25 cellular contexts compared by ENCODE assay signal in the genomic region with DNA sequence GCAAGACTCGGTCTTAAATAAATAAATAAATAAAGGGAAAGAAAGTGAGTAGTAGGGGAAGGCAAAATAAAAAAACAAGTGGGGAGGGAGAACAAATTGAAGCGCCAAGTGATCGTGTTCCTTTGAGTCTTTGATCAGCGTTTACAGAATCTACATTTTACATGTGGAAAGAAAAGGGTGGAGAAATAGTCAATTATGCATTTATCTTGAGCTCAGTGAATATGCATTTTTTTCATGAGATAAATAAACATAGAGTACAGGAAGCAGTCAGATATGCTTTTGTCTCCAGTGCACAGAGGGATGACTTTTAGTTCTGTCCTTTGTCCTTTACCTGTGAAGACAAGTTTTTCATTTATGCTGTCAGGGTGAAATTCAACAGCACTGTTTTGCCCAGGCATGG. TPM values are rescaled to one million over a fixed set of nuclear protein-coding genes. Genes with fewer than 3 reads are reported as not detected.
A peak's percentile ranks its signal among the peaks of the same experiment; 100 is the strongest.
DNase-seq lines count a peak whose midpoint lies in the region; ATAC-seq, FAIRE-seq and TF ChIP-seq lines count a peak whose summit lies in the region.
"Had no signal": no experiment of that assay in that cellular context is flagged by ENCODE, and none has a peak within 500 bp of the region (broad histone marks: within the 10 kb centered on the region; RNA-seq: fewer than 3 reads in every experiment).

No MANE protein-coding gene starts in this region.

- peak overlapping the region; percentile 58 for H3K4me2 ChIP-seq in HepG2 (ENCODE audit: low read depth, low read length)
- no peak overlapping the region for H3K4me2 ChIP-seq in parathyroid adenoma (ENCODE audit: low read length)
- H3K4me2 ChIP-seq: A549 had no signal

- H3K9me3 ChIP-seq in HepG2 (ENCODE audit: low read length) (no peaks in the 10 kb centered on the region), right lobe of liver (no peaks in the 10 kb centered on the region), parathyroid adenoma (ENCODE audit: control insufficient read depth, low read length) (no peaks in the 10 kb centered on the region), vagina (no peaks in the 10 kb centered on the region)
- H3K9me3 ChIP-seq: A549, BE2C, HAP-1 had no signal

- no peaks in the 10 kb centered on the region for H4K20me1 ChIP-seq in HepG2 (ENCODE audit: insufficient read depth, low read length)

- H3K27ac ChIP-seq in HepG2 (ENCODE audit: extremely low read length, insufficient read depth, low read length) (no peak overlapping the region), right lobe of liver (no peak overlapping the region), parathyroid adenoma (no peak overlapping the region), vagina (no peak overlapping the region)
- H3K27ac ChIP-seq: A549 had no signal

- in situ Hi-C loops in HepG2 (cut with HindIII; ENCODE audit: extremely low pct_ligation_motif_present, low pct_unique_long_range_greater_than_20kb), result no loop called here

- no peak for TF ChIP-seq RAD21 in HepG2 (CRISPR knock-in tag; IDR thresholded peaks at IDR 0.05)

- BruUV-seq in HepG2 (replicated peaks; lab: Mats Ljungman, UMichigan), result no TSS peak

- 12% methylated on average over 4 of the region's 4 CpGs for whole genome bisulfite sequencing in HepG2 (ENCODE audit: low lambda C conversion rate)
- WGBS in right lobe of liver (ENCODE audit: insufficient coverage, low coverage, low lambda C conversion rate, missing lambda C conversion rate), result 100% methylated on average over 4 of the region's 4 CpGs

- intact Hi-C loops in HepG2 (cut with micrococcal nuclease; ENCODE audit: unreplicated experiment), result no loop called here
- intact Hi-C loops in right lobe of liver (cut with DNase I), result no loop called here
- intact Hi-C loops in vagina (cut with DNase I), result no loop called here

- no peaks in the 10 kb centered on the region for H3K36me3 ChIP-seq in HepG2 (replicated peaks in 1 of 2; ENCODE audit: control insufficient read depth in 1 of 2, insufficient read depth in 2 of 2, low read length in 2 of 2)
- no peaks in the 10 kb centered on the region for H3K36me3 ChIP-seq in right lobe of liver
- no peaks in the 10 kb centered on the region for H3K36me3 ChIP-seq in bronchial epithelial cell (ENCODE audit: control insufficient read depth, insufficient read depth, low read length)
- no peaks in the 10 kb centered on the region for H3K36me3 ChIP-seq in parathyroid adenoma (ENCODE audit: control insufficient read depth, insufficient read depth, low read length)
- H3K36me3 ChIP-seq in vagina, result no peaks in the 10 kb centered on the region
- H3K36me3 ChIP-seq: BE2C, HAP-1 had no signal

- H3K79me2 ChIP-seq in HepG2 (ENCODE audit: insufficient read depth, low read length) (no peaks in the 10 kb centered on the region), parathyroid adenoma (no peaks in the 10 kb centered on the region)

- H3K9ac ChIP-seq in HepG2 (ENCODE audit: insufficient read depth, low read depth, low read length) (no peak overlapping the region), parathyroid adenoma (no peak overlapping the region)

- H3K4me3 ChIP-seq in HepG2 (replicated peaks in 1 of 3; ENCODE audit: insufficient read depth in 1 of 3, low read depth in 2 of 3, low read length in 3 of 3) (no peak overlapping the region; a peak in 1 of 6 replicates), right lobe of liver (no peak overlapping the region), bronchial epithelial cell (ENCODE audit: low read depth, low read length) (no peak overlapping the region), parathyroid adenoma (ENCODE audit: low read depth, low read length) (no peak overlapping the region), vagina (no peak overlapping the region)
- H3K4me3 ChIP-seq: A549, HAP-1 had no signal

- no peak for TF ChIP-seq POLR2A in HepG2 (IDR thresholded peaks at IDR 0.05; ENCODE audit: insufficient read depth in 1 of 2, low read depth in 2 of 2, low read length in 2 of 2)
- no peak for TF ChIP-seq POLR2A in right lobe of liver (IDR thresholded peaks at IDR 0.05)
- TF ChIP-seq POLR2A in vagina (IDR thresholded peaks at IDR 0.05), result no peak

- DNase-seq in HepG2 (ENCODE audit: low spot score), result no peak
- DNase-seq in right lobe of liver, result no peak
- peak; percentile 45 for DNase-seq in OCI-M1 (lab: John Stamatoyannopoulos, UW)
- peak; percentile 13 for DNase-seq in bronchial epithelial cell (ENCODE audit: low read depth)
- no peak for DNase-seq in RKO (ENCODE audit: low spot score)
- DNase-seq in NCI-H510A treated with DMSO at 0.1 percent for 48 hours (lab: John Stamatoyannopoulos, UW), result no peak
- DNase-seq in vagina (ENCODE audit: extremely low spot score in 2 of 2), result no peak
- DNase-seq: 8988T; ACHN; AML-193; BE2C; Calu3; CD4-positive, alpha-beta T cell; CD8-positive, alpha-beta memory T cell; DMS53; DMS79 treated with DMSO at 0.1 percent for 48 hours; GF-D8; GOT3; HFFc6 had no signal

- TF ChIP-seq CTCF in HepG2 (CRISPR knock-in tag; IDR thresholded peaks at IDR 0.05), result no peak
- TF ChIP-seq CTCF in right lobe of liver (IDR thresholded peaks at IDR 0.05), result no peak
- TF ChIP-seq CTCF in bronchial epithelial cell (IDR thresholded peaks at IDR 0.05; ENCODE audit: insufficient read depth, low read length, severe bottlenecking), result no peak
- no peak for TF ChIP-seq CTCF in parathyroid adenoma (IDR thresholded peaks at IDR 0.05)
- no peak for TF ChIP-seq CTCF in vagina (IDR thresholded peaks at IDR 0.05)

- no peak for ATAC-seq in HepG2
- no peak for ATAC-seq in right lobe of liver
- ATAC-seq: A549 had no signal

- POLR2A ChIA-PET in HepG2 (lab: Yijun Ruan, JAX), result no interaction called here

- no peak for TF ChIP-seq EP300 in HepG2 (IDR thresholded peaks at IDR 0.05; ENCODE audit: low read depth in 2 of 2, low read length in 2 of 2)
- TF ChIP-seq EP300 in HepG2 (CRISPR knock-in tag; IDR thresholded peaks at IDR 0.05; ENCODE audit: borderline replicate concordance), result no peak

- FAIRE-seq in HepG2 (lab: Jason Lieb, UNC), result no peak
- FAIRE-seq in bronchial epithelial cell (lab: Jason Lieb, UNC), result no peak
- FAIRE-seq: A549, GM12891, GM18507, H54 had no signal

- H3K4me1 ChIP-seq in HepG2 (ENCODE audit: insufficient read depth, low read length) (peaks cover 37% of the 10 kb centered on the region), right lobe of liver (no peaks in the 10 kb centered on the region), parathyroid adenoma (no peaks in the 10 kb centered on the region), vagina (no peaks in the 10 kb centered on the region)
- H3K4me1 ChIP-seq: BE2C had no signal

- CTCF ChIA-PET in HepG2 (lab: Yijun Ruan, JAX; ENCODE audit: low intra/inter-chr PET ratio, low total read pairs), result no interaction called here

- H3K27me3 ChIP-seq in HepG2 (ENCODE audit: control insufficient read depth in 1 of 2, insufficient read depth in 2 of 2, low read length in 2 of 2) (no peaks in the 10 kb centered on the region; a peak in 1 of 5 replicates), right lobe of liver (no peaks in the 10 kb centered on the region), bronchial epithelial cell (ENCODE audit: control insufficient read depth, insufficient read depth, low read length) (no peaks in the 10 kb centered on the region), parathyroid adenoma (ENCODE audit: control insufficient read depth, insufficient read depth, low read length) (no peaks in the 10 kb centered on the region), vagina (no peaks in the 10 kb centered on the region)
- H3K27me3 ChIP-seq: BE2C had no signal

- H2AFZ ChIP-seq in HepG2 (ENCODE audit: low read length), result no peak overlapping the region
- peak overlapping the region; percentile 28 for H2AFZ ChIP-seq in parathyroid adenoma

TF ChIP-seq in HepG2, 621 proteins besides CTCF, POLR2A, EP300 and RAD21 (continues in another document):
- TF ChIP-seq ARNT2 (CRISPR knock-in tag; IDR thresholded peaks at IDR 0.05; ENCODE audit: low read depth), result no peak
- peak; percentile 9; the same call in 1 of the 2 replicates for TF ChIP-seq ETV5 (CRISPR knock-in tag; IDR thresholded peaks at IDR 0.05; ENCODE audit: borderline replicate concordance)
- TF ChIP-seq HOXA7 (CRISPR knock-in tag; IDR thresholded peaks at IDR 0.05), result no peak
- peak; percentile 81 for TF ChIP-seq ZNF232 (CRISPR knock-in tag; IDR thresholded peaks at IDR 0.05; ENCODE audit: borderline replicate concordance)
- TF ChIP-seq MIER2 (CRISPR knock-in tag; IDR thresholded peaks at IDR 0.05), result no peak

RNA-seq across cellular contexts. Expression of a gene that starts 6.1 kb away (rescaled TPM):
- total RNA-seq in HepG2 (2016; rRNA removed; fragmentation: Illumina TruSeq; extraction: Trizol) (8.8 and 18.8 TPM in 2 replicates), right lobe of liver (10 to 100 TPM; 49.1 to 87.2 (median 67.7) TPM), bronchial epithelial cell (22.7 and 24.0 TPM in 2 replicates), vagina (34.6 TPM)
- 11.7 and 12.8 TPM in 2 replicates for total RNA-seq in HepG2 (2016; cell fraction: cytosol; rRNA removed; fragmentation: Illumina TruSeq; extraction: Trizol; ENCODE audit: low read depth)
- 7.4 and 20.2 TPM in 2 replicates for total RNA-seq in HepG2 (2016; cell fraction: insoluble cytoplasmic fraction; rRNA removed; fragmentation: Illumina TruSeq; extraction: Trizol)
- 9.2 and 10.8 TPM in 2 replicates for total RNA-seq in HepG2 (2016; cell fraction: membrane; rRNA removed; fragmentation: Illumina TruSeq; extraction: Trizol)
- total RNA-seq in HepG2 (2016; cell fraction: nucleus; rRNA removed; fragmentation: Illumina TruSeq; extraction: Trizol), result 26.0 and 31.3 TPM in 2 replicates
- 57.6 and 60.0 TPM in 2 replicates for polyA plus RNA-seq in HepG2 (2011; rRNA removed)
- polyA plus RNA-seq in HepG2 (2011; cell fraction: cytosol; rRNA removed), result 46.9 and 57.2 TPM in 2 replicates
- 214 and 218 TPM in 2 replicates for polyA plus RNA-seq in HepG2 (2011; cell fraction: nucleus; rRNA removed)
- 46.7 and 48.2 TPM in 2 replicates for polyA plus RNA-seq in HepG2 (2012)
- 9.4 and 10.5 TPM in 2 replicates for polyA plus RNA-seq in HepG2 (2016; cell fraction: cytosol; fragmentation: Illumina TruSeq; extraction: Trizol; ENCODE audit: low read depth)
- polyA plus RNA-seq in HepG2 (2016; cell fraction: insoluble cytoplasmic fraction; fragmentation: Illumina TruSeq; extraction: Trizol; ENCODE audit: low read depth), result 14.4 and 16.6 TPM in 2 replicates
- polyA plus RNA-seq in HepG2 (2016; cell fraction: membrane; fragmentation: Illumina TruSeq; extraction: Trizol; ENCODE audit: low read depth), result 10.4 and 12.2 TPM in 2 replicates
- 88.4 and 99.7 TPM in 2 replicates for polyA plus RNA-seq in HepG2 (2016; cell fraction: nucleus; fragmentation: Illumina TruSeq; extraction: Trizol; ENCODE audit: insufficient read depth, low read depth)
- polyA minus RNA-seq in HepG2 (2011; rRNA and poly(A)+ RNA removed; ENCODE audit: low replicate concordance), result 85.0 and 99.2 TPM in 2 replicates
- polyA minus RNA-seq in HepG2 (2011; cell fraction: cytosol; rRNA and poly(A)+ RNA removed), result 18.2 and 24.4 TPM in 2 replicates
- polyA minus RNA-seq in HepG2 (2011; cell fraction: nucleus; rRNA and poly(A)+ RNA removed), result 23.9 and 27.4 TPM in 2 replicates

Comparison
In these comparisons a context has a peak if more than half of its experiments do, and no peak if none do; other contexts are left out.
1. DNase-seq: peak in OCI-M1 (single experiment) and bronchial epithelial cell (single experiment); none in HepG2 (single experiment), right lobe of liver (0 of 3), RKO (single experiment), NCI-H510A treated with DMSO at 0.1 percent for 48 hours (single experiment) and vagina (0 of 2).